Comparison of ENCODE assay signal across 33 cellular contexts in the genomic region with DNA sequence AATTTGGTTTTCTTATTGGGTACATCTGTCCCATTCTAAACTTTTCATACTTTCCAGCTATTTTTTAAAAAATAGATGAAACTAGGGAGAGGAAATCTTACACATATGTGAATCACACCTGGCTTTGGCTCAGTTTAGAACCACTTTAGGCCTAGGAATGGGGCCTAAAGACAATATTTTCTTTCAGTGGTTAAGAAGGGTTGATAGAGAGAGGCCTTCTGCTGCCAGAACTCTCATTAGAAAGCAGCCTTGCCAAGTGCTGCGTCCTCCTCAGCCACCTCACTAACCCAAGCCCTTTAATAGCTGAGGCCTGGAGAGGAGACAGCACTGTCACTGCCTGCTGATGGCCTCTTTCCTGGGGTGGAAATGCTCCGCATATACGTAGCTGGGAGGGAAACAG.
"Had no signal": no experiment of that assay in that cellular context is flagged by ENCODE, and none has a peak within 500 bp of the region (broad histone marks: within the 10 kb centered on the region; RNA-seq: fewer than 3 reads in every experiment).

No MANE protein-coding gene starts in this region.

- H3K36me3 ChIP-seq: cardiac muscle cell, Peyer's patch, SJSA1 had no signal

- H3K9me3 ChIP-seq: Peyer's patch, SJSA1 had no signal

- H3K4me3 ChIP-seq: cardiac muscle cell, Peyer's patch, SJSA1 had no signal

- ATAC-seq: activated CD8-positive, alpha-beta T cell treated with anti-CD3 and anti-CD28 coated beads for 36 hours; activated T-cell treated with anti-CD3 and anti-CD28 coated beads, Interleukin-2, amount 50 U/mL, for 72 hours; activated T-helper 17 cell treated with anti-CD3 and anti-CD28 coated beads, Interleukin-2, amount 50 U/mL, for 72 hours; PC-3 had no signal

- DNase-seq: activated CD4-positive, alpha-beta T cell treated with anti-CD3 and anti-CD28 coated beads, Interleukin-2, amount 10 ng/mL, durations not matched to agents 24 days and 14 days; activated CD4-positive, alpha-beta T cell treated with anti-CD3 and anti-CD28 coated beads, Interleukin-2, amount 50 U/mL, for 4 hours; activated CD8-positive, alpha-beta T cell treated with anti-CD3 and anti-CD28 coated beads for 36 hours; activated effector memory CD4-positive, alpha-beta T cell treated with anti-CD3 and anti-CD28 coated beads, Interleukin-2, amount 50 U/mL, for 16 hours; activated naive CD4-positive, alpha-beta T cell; activated naive CD4-positive, alpha-beta T cell treated with anti-CD3 and anti-CD28 coated beads, Interleukin-2, amount 50 U/mL, for 16 hours; activated naive CD8-positive, alpha-beta T cell treated with anti-CD3 and anti-CD28 coated beads for 36 hours; activated T-cell treated with anti-CD3 and anti-CD28 coated beads, Interleukin-2, amount 50 U/mL, for 1 hour; activated T-cell treated with anti-CD3 and anti-CD28 coated beads, Interleukin-2, amount 50 U/mL, for 72 hours; amniotic stem cell; aorta; Kasumi-1; KG1; MM.1S; MV-4-11; NCI-H1092; NCI-H146; NCI-H187; NCI-H2029 treated with DMSO at 0.1 percent for 48 hours; NCI-H2171 treated with DMSO at 0.1 percent for 48 hours; NCI-H2227 treated with DMSO at 0.1 percent for 48 hours; NCI-H446 treated with DMSO at 0.1 percent for 48 hours; NCI-H524; NCI-H69; NCI-H82; PC-3; Peyer's patch; RPMI8226; SHP77 treated with DMSO at 0.1 percent for 48 hours; SK-N-SH had no signal

- H3K4me1 ChIP-seq: Peyer's patch, SJSA1 had no signal

- H3K27ac ChIP-seq: cardiac muscle cell, Peyer's patch, SJSA1 had no signal

- H3K4me2 ChIP-seq: SK-N-SH had no signal

- H3K9ac ChIP-seq: SK-N-SH had no signal

- H3K27me3 ChIP-seq: cardiac muscle cell, Peyer's patch, SJSA1 had no signal
